Comparison of ENCODE assay signal across 9 cellular contexts in genomic region chr4:6221851-6222760, GRCh38. TPM values are rescaled to one million over a fixed set of nuclear protein-coding genes. Genes with fewer than 3 reads are reported as not detected.
DNase-seq lines count a peak whose midpoint lies in the region; ATAC-seq and TF ChIP-seq lines count a peak whose summit lies in the region.
"Had no signal": no experiment of that assay in that cellular context is flagged by ENCODE, and none has a peak within 500 bp of the region (broad histone marks: within the 10 kb centered on the region; RNA-seq: fewer than 3 reads in every experiment).

No MANE protein-coding gene starts in this region.

- peak; percentile 65 for ATAC-seq in esophagus mucosa
- ATAC-seq in HG03108 (IDR thresholded peaks at IDR 0.05; ENCODE audit: unreplicated experiment), result no peak
- no peak for ATAC-seq in HG03442 (IDR thresholded peaks at IDR 0.05; ENCODE audit: unreplicated experiment)
- no peak for ATAC-seq in GM18907 (IDR thresholded peaks at IDR 0.05; ENCODE audit: unreplicated experiment)

- peak overlapping the region; percentile 71 to 79 (median 78) for H3K4me3 Mint-ChIP-seq in nephron

- TF ChIP-seq CTCF in nephron (IDR thresholded peaks at IDR 0.05; ENCODE audit: unreplicated experiment in 3 of 3), result no peak

- peaks cover 81% of the 10 kb centered on the region for H3K27me3 Mint-ChIP-seq in nephron (ENCODE audit: low read depth)

- peaks cover 2% of the 10 kb centered on the region for H3K9me3 Mint-ChIP-seq in nephron

- H3K4me1 Mint-ChIP-seq in nephron, result peaks cover 5% of the 10 kb centered on the region

- no peak overlapping the region for H3K27ac Mint-ChIP-seq in nephron
- H3K27ac Mint-ChIP-seq: activated naive CD4-positive, alpha-beta T cell treated with anti-CD3 and anti-CD28 coated beads, Interleukin-2, amount 50 U/mL, for 72 hours had no signal

- no peaks in the 10 kb centered on the region for H3K36me3 Mint-ChIP-seq in nephron (ENCODE audit: low read depth)

- peak; percentile 70 for DNase-seq in ELF-1 (ENCODE audit: low read depth, low spot score)
- peak; percentile 78 for DNase-seq in NCI-H69 (lab: John Stamatoyannopoulos, UW)
- DNase-seq in NK-92 (lab: John Stamatoyannopoulos, UW; ENCODE audit: unreplicated experiment), result no peak

RNA-seq across cellular contexts. Expression of gene JAKMIP1, which starts 21.8 kb away (rescaled TPM):
- total RNA-seq in esophagus mucosa, result not detected

RNA-seq across cellular contexts. Expression of gene WFS1, which starts 47.5 kb away (rescaled TPM):
- 3.7 TPM for total RNA-seq in esophagus mucosa
